ENCODE assay signal across 15 cellular contexts in the genomic region with DNA sequence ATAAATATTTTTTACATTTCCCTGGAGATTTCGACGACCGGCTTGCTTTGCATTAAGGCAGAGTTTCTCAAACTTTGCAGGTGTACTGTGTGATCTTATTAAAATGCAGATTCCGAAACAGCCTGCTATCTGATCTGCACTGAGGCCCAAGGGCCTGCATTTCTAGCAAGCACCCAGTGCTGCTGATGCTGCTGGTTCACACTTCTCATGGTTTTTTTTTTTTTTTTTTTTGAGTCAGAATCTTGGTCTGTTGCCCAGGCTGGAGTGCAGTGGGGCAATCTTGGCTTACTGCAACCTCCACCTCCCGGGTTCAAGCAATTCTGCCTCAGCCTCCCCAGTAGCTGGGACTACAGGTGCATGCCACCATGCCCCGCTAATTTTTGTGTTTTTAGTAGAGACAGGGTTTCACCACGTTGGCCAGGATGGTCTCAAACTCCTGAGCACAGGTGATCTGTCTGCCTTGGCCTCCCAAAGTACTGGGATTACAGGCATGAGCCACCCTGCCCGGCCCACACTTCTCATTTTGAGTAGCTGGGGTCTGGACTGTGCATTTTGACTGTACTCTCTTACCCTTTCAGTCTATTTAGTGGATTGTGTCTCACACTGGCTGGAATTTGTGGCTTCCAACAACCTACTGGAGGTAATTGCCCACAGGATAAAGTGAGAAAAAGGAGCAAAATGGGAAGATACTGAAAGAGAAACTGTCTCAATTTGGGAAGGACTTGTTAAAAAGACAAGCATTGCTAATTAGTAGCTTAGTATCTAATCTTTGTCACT.
DNase-seq lines count a peak whose midpoint lies in the region; ATAC-seq, FAIRE-seq and TF ChIP-seq lines count a peak whose summit lies in the region.
"Had no signal": no experiment of that assay in that cellular context is flagged by ENCODE, and none has a peak within 500 bp of the region (broad histone marks: within the 10 kb centered on the region; RNA-seq: fewer than 3 reads in every experiment).

No MANE protein-coding gene starts in this region.

- peak; percentile 13 for DNase-seq in activated CD8-positive, alpha-beta T cell treated with anti-CD3 and anti-CD28 coated beads for 36 hours
- no peak for DNase-seq in activated CD8-positive, alpha-beta T cell treated with anti-CD3 and anti-CD28 coated beads, Interleukin-2, amount 10 ng/mL, durations not matched to agents 7 days and 5 days
- no peak for DNase-seq in central memory CD8-positive, alpha-beta T cell (ENCODE audit: low spot score in 2 of 2)
- peak; percentile 43 for DNase-seq in stimulated activated CD8-positive, alpha-beta memory T cell treated with anti-CD3 and anti-CD28 coated beads, Interleukin-4, amount 100 ng/mL, for 48 hours
- DNase-seq in GM19239 (ENCODE audit: insufficient read length, low spot score) (no peak), activated gamma-delta T cell treated with Interleukin-2 at 50 U/mL for 16 hours (no peak)
- DNase-seq: ACHN, kidney glomerular epithelial cell, NCI-H1930, NCI-H69, small intestine had no signal

- H3K9me3 Mint-ChIP-seq in activated CD8-positive, alpha-beta T cell treated with anti-CD3 and anti-CD28 coated beads for 36 hours = peaks cover 3% of the 10 kb centered on the region
- H3K9me3 Mint-ChIP-seq in activated CD8-positive, alpha-beta T cell treated with anti-CD3 and anti-CD28 coated beads, Interleukin-2, amount 10 ng/mL, durations not matched to agents 7 days and 5 days (ENCODE audit: insufficient read depth) = no peaks in the 10 kb centered on the region
- H3K9me3 Mint-ChIP-seq in central memory CD8-positive, alpha-beta T cell = no peaks in the 10 kb centered on the region

- no peaks in the 10 kb centered on the region for H3K36me3 ChIP-seq in HEK293 (ENCODE audit: control insufficient read depth in 2 of 2, insufficient read depth in 1 of 2, low read length in 2 of 2)

- no peak for ATAC-seq in activated CD8-positive, alpha-beta T cell treated with anti-CD3 and anti-CD28 coated beads for 36 hours
- ATAC-seq in activated CD8-positive, alpha-beta T cell treated with anti-CD3 and anti-CD28 coated beads, Interleukin-2, amount 10 ng/mL, durations not matched to agents 7 days and 5 days = no peak
- ATAC-seq in central memory CD8-positive, alpha-beta T cell (replicated peaks; ENCODE audit: extremely low read depth, poor library complexity, severe bottlenecking) = no peak
- ATAC-seq in HG03196 (IDR thresholded peaks at IDR 0.05; ENCODE audit: unreplicated experiment) = no peak

- no peak for TF ChIP-seq CTCF in activated CD8-positive, alpha-beta T cell treated with anti-CD3 and anti-CD28 coated beads for 36 hours (IDR thresholded peaks at IDR 0.05)
- no peak for TF ChIP-seq CTCF in HEK293 (tag by site-specific recombination; IDR thresholded peaks at IDR 0.05)

- FAIRE-seq in GM19239 (lab: Jason Lieb, UNC) = no peak
- FAIRE-seq: G401.6, small intestine had no signal

- H3K4me1 Mint-ChIP-seq in activated CD8-positive, alpha-beta T cell treated with anti-CD3 and anti-CD28 coated beads for 36 hours (ENCODE audit: low read depth) = peaks cover 71% of the 10 kb centered on the region
- H3K4me1 Mint-ChIP-seq in activated CD8-positive, alpha-beta T cell treated with anti-CD3 and anti-CD28 coated beads, Interleukin-2, amount 10 ng/mL, durations not matched to agents 7 days and 5 days (ENCODE audit: low read depth) = peaks cover 55% of the 10 kb centered on the region
- peaks cover 75% of the 10 kb centered on the region for H3K4me1 Mint-ChIP-seq in central memory CD8-positive, alpha-beta T cell

- H3K9me3 ChIP-seq in HEK293 (ENCODE audit: control insufficient read depth, insufficient read depth, low read depth, low read length) = no peaks in the 10 kb centered on the region

- H3K4me3 ChIP-seq in HEK293 (ENCODE audit: low read depth, low read length) = no peak overlapping the region

- POLR2A ChIA-PET in activated CD8-positive, alpha-beta T cell treated with anti-CD3 and anti-CD28 coated beads for 36 hours (lab: Charles Lee) = interaction anchor here (1.3 to 1.4 kb wide), 2 partner anchors 9 to 17 kb away, joined by 3 read pairs; no protein-coding TSS in a partner anchor
- POLR2A ChIA-PET in activated CD8-positive, alpha-beta T cell treated with anti-CD3 and anti-CD28 coated beads, Interleukin-2, amount 10 ng/mL, durations not matched to agents 7 days and 5 days (lab: Charles Lee) = interaction anchor here (1.1 kb wide), 1 partner anchor 283 kb away, joined by 4 read pairs; no protein-coding TSS in a partner anchor
- POLR2A ChIA-PET in HEK293 (lab: Yijun Ruan, JAX) = interaction anchor here (2.2 kb wide), 1 partner anchor 94 kb away, joined by 5 read pairs; a partner anchor contains a TSS

- no peaks in the 10 kb centered on the region for H3K4me1 ChIP-seq in HEK293 (ENCODE audit: control insufficient read depth, insufficient read depth, low read length)

- no peaks in the 10 kb centered on the region for H3K27me3 Mint-ChIP-seq in activated CD8-positive, alpha-beta T cell treated with anti-CD3 and anti-CD28 coated beads for 36 hours
- H3K27me3 Mint-ChIP-seq in activated CD8-positive, alpha-beta T cell treated with anti-CD3 and anti-CD28 coated beads, Interleukin-2, amount 10 ng/mL, durations not matched to agents 7 days and 5 days (ENCODE audit: low read depth) = no peaks in the 10 kb centered on the region
- H3K27me3 Mint-ChIP-seq in central memory CD8-positive, alpha-beta T cell = no peaks in the 10 kb centered on the region

- H3K36me3 Mint-ChIP-seq in activated CD8-positive, alpha-beta T cell treated with anti-CD3 and anti-CD28 coated beads for 36 hours (ENCODE audit: low read depth) = peaks cover 5% of the 10 kb centered on the region
- peaks cover 3% of the 10 kb centered on the region for H3K36me3 Mint-ChIP-seq in activated CD8-positive, alpha-beta T cell treated with anti-CD3 and anti-CD28 coated beads, Interleukin-2, amount 10 ng/mL, durations not matched to agents 7 days and 5 days (ENCODE audit: low read depth)
- H3K36me3 Mint-ChIP-seq in central memory CD8-positive, alpha-beta T cell (ENCODE audit: insufficient read depth) = peaks cover 6% of the 10 kb centered on the region

- CTCF ChIA-PET in activated CD8-positive, alpha-beta T cell treated with anti-CD3 and anti-CD28 coated beads for 36 hours (lab: Charles Lee) = interaction anchor here (0.6 to 2.6 kb wide), 5 partner anchors 46 to 272 kb away, joined by 3 to 10 read pairs (median 7); no protein-coding TSS in a partner anchor
- CTCF ChIA-PET in activated CD8-positive, alpha-beta T cell treated with anti-CD3 and anti-CD28 coated beads, Interleukin-2, amount 10 ng/mL, durations not matched to agents 7 days and 5 days (lab: Charles Lee) = interaction anchor here (1.4 to 2.3 kb wide), 3 partner anchors 9 to 244 kb away, joined by 3 to 11 read pairs (median 7); no protein-coding TSS in a partner anchor
- CTCF ChIA-PET in HEK293 (lab: Yijun Ruan, JAX) = interaction anchor here (0.7 to 1.2 kb wide), 3 partner anchors 8 to 46 kb away, joined by 3 to 4 read pairs (median 3); no protein-coding TSS in a partner anchor

- no peak overlapping the region for H3K4me3 Mint-ChIP-seq in activated CD8-positive, alpha-beta T cell treated with anti-CD3 and anti-CD28 coated beads for 36 hours
- H3K4me3 Mint-ChIP-seq in activated CD8-positive, alpha-beta T cell treated with anti-CD3 and anti-CD28 coated beads, Interleukin-2, amount 10 ng/mL, durations not matched to agents 7 days and 5 days = no peak overlapping the region
- H3K4me3 Mint-ChIP-seq in central memory CD8-positive, alpha-beta T cell = peak overlapping the region; percentile 46

- intact Hi-C loops in activated CD8-positive, alpha-beta T cell treated with anti-CD3 and anti-CD28 coated beads for 36 hours (cut with micrococcal nuclease) = no loop called here

- no peak overlapping the region for H3K27ac Mint-ChIP-seq in activated CD8-positive, alpha-beta T cell treated with anti-CD3 and anti-CD28 coated beads for 36 hours
- H3K27ac Mint-ChIP-seq in activated CD8-positive, alpha-beta T cell treated with anti-CD3 and anti-CD28 coated beads, Interleukin-2, amount 10 ng/mL, durations not matched to agents 7 days and 5 days = no peak overlapping the region
- H3K27ac Mint-ChIP-seq in central memory CD8-positive, alpha-beta T cell (ENCODE audit: low read depth) = peak overlapping the region; percentile 84

- no peak overlapping the region for H3K27ac ChIP-seq in HEK293 (ENCODE audit: extremely low read depth, low read depth, low read length)
- H3K27ac ChIP-seq: VCaP had no signal

TF ChIP-seq in HEK293, 187 proteins besides CTCF, POLR2A, EP300 and RAD21 (continues in another document):
- TF ChIP-seq TRIM28 (IDR thresholded peaks at IDR 0.05; ENCODE audit: borderline replicate concordance, low read length) (no peak), ZXDB (tag by site-specific recombination; IDR thresholded peaks at IDR 0.05) (no peak), ZNF341 (tag by site-specific recombination; IDR thresholded peaks at IDR 0.05; ENCODE audit: low read depth) (no peak), ZNF707 (tag by site-specific recombination; IDR thresholded peaks at IDR 0.05) (no peak), ZNF530 (tag by site-specific recombination; IDR thresholded peaks at IDR 0.05; ENCODE audit: low read depth) (no peak), ZNF521 (tag by site-specific recombination; IDR thresholded peaks at IDR 0.05) (no peak), ZNF10 (tag by site-specific recombination; IDR thresholded peaks at IDR 0.05) (no peak), ZNF843 (tag by site-specific recombination; IDR thresholded peaks at IDR 0.05) (no peak)
- TF ChIP-seq, protein P1, sequence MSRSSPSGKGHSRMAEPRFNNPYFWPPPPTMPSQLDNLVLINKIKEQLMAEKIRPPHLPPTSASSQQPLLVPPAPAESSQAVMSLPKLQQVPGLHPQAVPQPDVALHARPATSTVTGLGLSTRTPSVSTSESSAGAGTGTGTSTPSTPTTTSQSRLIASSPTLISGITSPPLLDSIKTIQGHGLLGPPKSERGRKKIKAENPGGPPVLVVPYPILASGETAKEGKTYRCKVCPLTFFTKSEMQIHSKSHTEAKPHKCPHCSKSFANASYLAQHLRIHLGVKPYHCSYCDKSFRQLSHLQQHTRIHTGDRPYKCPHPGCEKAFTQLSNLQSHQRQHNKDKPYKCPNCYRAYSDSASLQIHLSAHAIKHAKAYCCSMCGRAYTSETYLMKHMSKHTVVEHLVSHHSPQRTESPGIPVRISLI (tag by site-specific recombination; IDR thresholded peaks at IDR 0.05) = 0 out of 2 replicates have a peak, but pooled peaks have one; percentile 38

Comparison
In these comparisons a context has a peak if more than half of its experiments do, and no peak if none do; other contexts are left out.
1. DNase-seq: peak in activated CD8-positive, alpha-beta T cell treated with anti-CD3 and anti-CD28 coated beads for 36 hours (single experiment) and stimulated activated CD8-positive, alpha-beta memory T cell treated with anti-CD3 and anti-CD28 coated beads, Interleukin-4, amount 100 ng/mL, for 48 hours (single experiment); none in activated CD8-positive, alpha-beta T cell treated with anti-CD3 and anti-CD28 coated beads, Interleukin-2, amount 10 ng/mL, durations not matched to agents 7 days and 5 days (single experiment), central memory CD8-positive, alpha-beta T cell (0 of 2), GM19239 (single experiment) and activated gamma-delta T cell treated with Interleukin-2 at 50 U/mL for 16 hours (single experiment).